Comparison of ENCODE assay signal across 8 cellular contexts in the genomic region with DNA sequence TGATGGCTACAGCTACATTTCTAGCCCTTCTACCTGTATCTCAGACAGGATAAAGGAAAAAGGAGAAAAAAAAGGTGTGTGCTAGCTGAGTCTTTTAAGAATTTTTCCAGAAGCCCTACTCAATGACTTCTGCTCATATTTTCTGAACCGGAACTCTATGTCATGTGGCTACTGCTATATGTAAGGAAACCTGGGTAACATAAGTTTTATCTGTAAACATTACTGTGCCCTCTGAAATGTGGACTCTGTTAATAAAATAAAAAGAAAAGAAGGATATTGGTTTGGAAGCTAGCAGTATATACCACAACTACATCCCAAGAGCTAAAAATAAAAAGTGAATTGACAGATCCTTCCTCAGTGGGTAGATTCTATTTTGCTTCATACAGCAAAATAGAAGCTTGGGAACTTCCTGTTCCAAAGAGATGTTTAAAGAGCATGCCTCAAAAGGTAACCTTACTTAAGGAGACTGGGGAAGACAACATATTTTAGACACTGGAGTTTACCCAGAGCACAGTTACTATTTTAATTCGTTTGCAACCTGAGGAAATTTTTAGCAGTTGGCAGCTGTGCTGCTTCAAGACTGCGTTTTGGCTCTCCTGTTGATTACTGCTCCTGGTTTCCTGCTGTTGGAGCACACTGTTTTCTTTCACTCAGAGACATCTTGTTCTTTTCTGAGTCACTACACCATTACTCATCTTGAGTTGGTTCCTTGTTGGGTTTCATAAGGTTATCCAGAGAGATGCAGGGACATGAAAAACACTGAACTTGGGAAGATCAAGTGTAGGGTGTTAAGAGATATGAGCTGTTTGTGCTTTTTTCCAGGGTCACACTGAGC.
A peak's percentile ranks its signal among the peaks of the same experiment; 100 is the strongest.
DNase-seq lines count a peak whose midpoint lies in the region; ATAC-seq and TF ChIP-seq lines count a peak whose summit lies in the region.

No MANE protein-coding gene starts in this region.

- H2AFZ ChIP-seq in Loucy (ENCODE audit: low read length), result peak overlapping the region; percentile 87

- H3K9me3 ChIP-seq in BLaER1 treated with 17β-estradiol and CSF1 and Interleukin-3, amounts not matched to agents 10 nM and 100 nM (replicated peaks in 1 of 11), result 0 out of 22 replicates have a peak, but pooled peaks cover 0 to 10% (median 0%) of the 10 kb centered on the region in 11 experiments
- H3K9me3 ChIP-seq in Loucy (ENCODE audit: insufficient read depth, low read depth, low read length), result no peaks in the 10 kb centered on the region

- peak; percentile 29 for DNase-seq in dedifferentiated amniotic fluid mesenchymal stem cell (ENCODE audit: extremely low spot score)
- peak; percentile 25 for DNase-seq in occipital lobe (lab: John Stamatoyannopoulos, UW)
- no peak for DNase-seq in GM19238 (ENCODE audit: insufficient read length, low spot score)
- DNase-seq in NCI-H2081 (lab: John Stamatoyannopoulos, UW), result no peak

- H3F3A ChIP-seq in Loucy (ENCODE audit: low read depth), result no peaks in the 10 kb centered on the region

- TF ChIP-seq CTCF in Loucy (conservative IDR thresholded peaks at IDR 0.05; ENCODE audit: low read length), result no peak

- peaks cover 9 to 34% (median 15%) of the 10 kb centered on the region in 10 experiments; a peak in 15 of 20 replicates for H3K4me1 ChIP-seq in BLaER1 treated with 17β-estradiol and CSF1 and Interleukin-3, amounts not matched to agents 10 nM and 100 nM
- H3K4me1 ChIP-seq in Loucy (ENCODE audit: insufficient read depth, low read length, poor library complexity, severe bottlenecking), result peaks cover 11% of the 10 kb centered on the region

- H3K27ac ChIP-seq in BLaER1 treated with 17β-estradiol and CSF1 and Interleukin-3, amounts not matched to agents 10 nM and 100 nM, result peak overlapping the region in 7 of 11 experiments; percentile 5 to 82 (median 73); a peak in 11 of 22 replicates

- peak overlapping the region; percentile 8 to 83 (median 32); a peak in 18 of 22 replicates for H3K4me2 ChIP-seq in BLaER1 treated with 17β-estradiol and CSF1 and Interleukin-3, amounts not matched to agents 10 nM and 100 nM
- peak overlapping the region; percentile 19 for H3K4me2 ChIP-seq in Loucy (ENCODE audit: low read depth, low read length, poor library complexity, severe bottlenecking)

- no peaks in the 10 kb centered on the region for H3K9me2 ChIP-seq in Loucy (replicated peaks; ENCODE audit: low read depth, low read length)

- H3K36me3 ChIP-seq in BLaER1 treated with 17β-estradiol and CSF1 and Interleukin-3, amounts not matched to agents 10 nM and 100 nM, result no peaks in the 10 kb centered on the region
- H3K36me3 ChIP-seq in Loucy (ENCODE audit: insufficient read depth, low read length), result no peaks in the 10 kb centered on the region

- H3K79me2 ChIP-seq in Loucy (ENCODE audit: insufficient read depth, low read length), result no peaks in the 10 kb centered on the region

- H3K27me3 ChIP-seq in BLaER1 treated with 17β-estradiol and CSF1 and Interleukin-3, amounts not matched to agents 10 nM and 100 nM, result no peaks in the 10 kb centered on the region
- H3K27me3 ChIP-seq in Loucy (ENCODE audit: insufficient read depth, low read length, poor library complexity, severe bottlenecking), result no peaks in the 10 kb centered on the region

- H3K9ac ChIP-seq in BLaER1 treated with 17β-estradiol and CSF1 and Interleukin-3, amounts not matched to agents 10 nM and 100 nM, result peak overlapping the region in 4 of 11 experiments; percentile 33 to 70 (median 56); a peak in 7 of 22 replicates
- H3K9ac ChIP-seq in Loucy (ENCODE audit: low read depth, low read length, poor library complexity, severe bottlenecking), result no peak overlapping the region

- ATAC-seq in GM18520 (IDR thresholded peaks at IDR 0.05; ENCODE audit: unreplicated experiment) (no peak), HG03565 (IDR thresholded peaks at IDR 0.05; ENCODE audit: unreplicated experiment) (no peak)

- H3K4me3 ChIP-seq in BLaER1 treated with 17β-estradiol and CSF1 and Interleukin-3, amounts not matched to agents 10 nM and 100 nM, result no peak overlapping the region
- no peak overlapping the region for H3K4me3 ChIP-seq in Loucy (ENCODE audit: low read length, poor library complexity, severe bottlenecking)

- H4K20me1 ChIP-seq in BLaER1 treated with 17β-estradiol and CSF1 and Interleukin-3, amounts not matched to agents 10 nM and 100 nM, result no peaks in the 10 kb centered on the region
- no peaks in the 10 kb centered on the region for H4K20me1 ChIP-seq in Loucy (ENCODE audit: insufficient read depth, low read length, poor library complexity, severe bottlenecking)

Comparison
In these comparisons a context has a peak if more than half of its experiments do, and no peak if none do; other contexts are left out.
1. DNase-seq: peak in dedifferentiated amniotic fluid mesenchymal stem cell (single experiment) and occipital lobe (single experiment); none in GM19238 (single experiment) and NCI-H2081 (0 of 2).